Comparison of ENCODE assay signal across 8 cellular contexts in the genomic region with DNA sequence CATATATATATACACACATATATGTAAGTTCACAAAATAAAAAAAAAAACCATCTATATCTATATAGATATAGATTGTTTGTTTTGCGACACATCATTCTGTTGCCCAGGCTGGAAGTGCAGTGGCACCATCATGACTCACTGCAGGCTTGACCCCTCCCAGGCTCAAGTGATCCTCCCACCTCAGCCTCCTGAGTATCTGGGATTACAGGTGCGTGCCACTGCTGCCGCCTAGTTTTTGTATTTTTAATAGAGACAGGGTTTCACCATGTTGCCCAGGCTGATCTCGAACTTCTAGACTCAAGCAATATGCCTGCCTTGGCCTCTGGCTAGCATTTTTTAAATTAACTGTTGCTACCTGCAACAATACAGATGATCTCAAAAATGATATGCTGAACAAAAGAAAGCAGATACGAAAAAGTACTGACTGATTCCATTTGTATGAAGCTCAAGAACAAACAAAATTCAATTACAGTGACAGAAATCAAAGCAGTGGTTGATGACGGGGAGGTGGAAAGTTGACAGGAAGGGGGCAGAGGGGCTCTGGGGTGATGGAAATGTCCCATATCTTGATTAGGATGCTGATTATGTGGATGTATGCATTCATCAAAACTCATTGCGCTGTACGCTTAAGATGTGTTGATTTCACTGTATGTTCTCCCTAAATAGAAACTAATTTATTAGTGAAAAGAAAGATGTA. TPM values are rescaled to one million over a fixed set of nuclear protein-coding genes. Genes with fewer than 3 reads are reported as not detected.
DNase-seq lines count a peak whose midpoint lies in the region; ATAC-seq and TF ChIP-seq lines count a peak whose summit lies in the region.

No MANE protein-coding gene starts in this region.

- peaks cover 0 to 12% (median 0%) of the 10 kb centered on the region in 11 experiments; a peak in 2 of 22 replicates for H4K20me1 ChIP-seq in BLaER1 treated with 17β-estradiol and CSF1 and Interleukin-3, amounts not matched to agents 10 nM and 100 nM
- H4K20me1 ChIP-seq in GM23248 (ENCODE audit: insufficient read depth), result no peaks in the 10 kb centered on the region

- intact Hi-C loops in thyroid gland (cut with DNase I), result no loop called here

- peaks cover 89% of the 10 kb centered on the region for H3K79me2 ChIP-seq in GM23248 (ENCODE audit: insufficient read depth)

- no peaks in the 10 kb centered on the region for H3K9me3 ChIP-seq in BLaER1 treated with 17β-estradiol and CSF1 and Interleukin-3, amounts not matched to agents 10 nM and 100 nM (replicated peaks in 1 of 11)
- no peaks in the 10 kb centered on the region for H3K9me3 ChIP-seq in GM23248 (ENCODE audit: low read depth)
- H3K9me3 ChIP-seq in thyroid gland, result no peaks in the 10 kb centered on the region
- H3K9me3 ChIP-seq in SJCRH30 (replicated peaks), result no peaks in the 10 kb centered on the region

- peaks cover 40% of the 10 kb centered on the region for H3F3A ChIP-seq in GM23248 (ENCODE audit: insufficient read depth)

- H2AFZ ChIP-seq in GM23248, result no peak overlapping the region

- TF ChIP-seq POLR2A in thyroid gland (IDR thresholded peaks at IDR 0.05), result no peak

- H3K27ac ChIP-seq in BLaER1 treated with 17β-estradiol and CSF1 and Interleukin-3, amounts not matched to agents 10 nM and 100 nM, result peak overlapping the region; percentile 50 to 96 (median 86)
- H3K27ac ChIP-seq in GM23248 (peak overlapping the region; percentile 92), thyroid gland (no peak overlapping the region), SJCRH30 (no peak overlapping the region)

- H3K9me2 ChIP-seq in GM23248 (ENCODE audit: insufficient read depth), result no peaks in the 10 kb centered on the region; the same call in 1 of the 2 replicates

- ATAC-seq in GM21447 (IDR thresholded peaks at IDR 0.05; ENCODE audit: unreplicated experiment), result no peak

- H3K9ac ChIP-seq in BLaER1 treated with 17β-estradiol and CSF1 and Interleukin-3, amounts not matched to agents 10 nM and 100 nM, result peak overlapping the region in 9 of 11 experiments; percentile 59 to 89 (median 81); a peak in 13 of 22 replicates
- peak overlapping the region; percentile 76; the same call in 1 of the 2 replicates for H3K9ac ChIP-seq in GM23248

- in situ Hi-C loops in GM23248 (cut with MboI), result no loop called here

- peak overlapping the region; percentile 32 to 94 (median 74); a peak in 20 of 22 replicates for H3K4me2 ChIP-seq in BLaER1 treated with 17β-estradiol and CSF1 and Interleukin-3, amounts not matched to agents 10 nM and 100 nM
- peak overlapping the region; percentile 85 for H3K4me2 ChIP-seq in GM23248 (ENCODE audit: unreplicated experiment)

- H3K27me3 ChIP-seq in BLaER1 treated with 17β-estradiol and CSF1 and Interleukin-3, amounts not matched to agents 10 nM and 100 nM, result no peaks in the 10 kb centered on the region
- H3K27me3 ChIP-seq in GM23248 (replicated peaks; ENCODE audit: insufficient read depth), result no peaks in the 10 kb centered on the region
- no peaks in the 10 kb centered on the region for H3K27me3 ChIP-seq in thyroid gland
- no peaks in the 10 kb centered on the region for H3K27me3 ChIP-seq in SJCRH30

- H3K4me1 ChIP-seq in BLaER1 treated with 17β-estradiol and CSF1 and Interleukin-3, amounts not matched to agents 10 nM and 100 nM, result peaks cover 23 to 93% (median 47%) of the 10 kb centered on the region in 10 experiments
- H3K4me1 ChIP-seq in GM23248 (ENCODE audit: insufficient read depth) (peaks cover 20% of the 10 kb centered on the region), thyroid gland (peaks cover 0 to 22% of the 10 kb centered on the region in 2 donors), SJCRH30 (peaks cover 3% of the 10 kb centered on the region; the same call in 1 of the 2 replicates)

- 0 out of 22 replicates have a peak, but pooled peaks cover 0 to 4% (median 0%) of the 10 kb centered on the region in 11 experiments for H3K36me3 ChIP-seq in BLaER1 treated with 17β-estradiol and CSF1 and Interleukin-3, amounts not matched to agents 10 nM and 100 nM
- H3K36me3 ChIP-seq in GM23248 (ENCODE audit: low read depth) (no peaks in the 10 kb centered on the region), thyroid gland (no peaks in the 10 kb centered on the region), SJCRH30 (no peaks in the 10 kb centered on the region)

- H3K4me3 ChIP-seq in BLaER1 treated with 17β-estradiol and CSF1 and Interleukin-3, amounts not matched to agents 10 nM and 100 nM, result peak overlapping the region in 5 of 10 experiments; percentile 38 to 53 (median 42); a peak in 7 of 20 replicates
- H3K4me3 ChIP-seq in GM23248 (peak overlapping the region; percentile 62; the same call in 1 of the 2 replicates), fibroblast of mammary gland (ENCODE audit: control insufficient read depth, low read depth, low read length) (no peak overlapping the region), thyroid gland (replicated peaks in 1 of 3) (no peak overlapping the region), SJCRH30 (no peak overlapping the region)

- DNase-seq in GM23248 (peak; percentile 27), T-helper 9 cell (peak; percentile 38), fibroblast of mammary gland (ENCODE audit: low read depth) (peak; percentile 38), thyroid gland (no peak), SJCRH30 (no peak), NCI-H2227 treated with DMSO at 0.1 percent for 48 hours (lab: John Stamatoyannopoulos, UW) (no peak)

- no peak for TF ChIP-seq CTCF in fibroblast of mammary gland (conservative IDR thresholded peaks at IDR 0.05; ENCODE audit: control insufficient read depth, insufficient read depth, low read depth, low read length)
- no peak for TF ChIP-seq CTCF in thyroid gland (IDR thresholded peaks at IDR 0.05)

- WGBS in GM23248 (ENCODE audit: low coverage in 1 of 2, low lambda C conversion rate in 2 of 2, missing lambda C conversion rate in 2 of 2), 2 experiments, result 82 to 85% methylated on average over 8 of the region's 8 CpGs
- 91 to 97% methylated on average over 8 of the region's 8 CpGs for WGBS in thyroid gland, 2 donors

RNA-seq across cellular contexts. Expression of gene ATXN1, which starts 49.6 kb away (rescaled TPM):
- total RNA-seq in GM23248 (2014; rRNA removed; shearing (Covaris generic)), result 20.1 and 42.2 TPM in 2 replicates
- 14.2 and 15.7 TPM in 2 replicates for polyA plus RNA-seq in GM23248 (2016; fragmentation: Nextera tagmentation; extraction: Ambion mirVana)
- 10 to 100 TPM; 62.1 to 88.1 (median 83.0) TPM for total RNA-seq in thyroid gland
- 6.0 and 6.3 TPM in 2 replicates for total RNA-seq in SJCRH30 (2014; rRNA removed; shearing (Covaris generic))

Comparison
In these comparisons a context has a peak if more than half of its experiments do, and no peak if none do; other contexts are left out.
1. H3K27ac ChIP-seq: peak in BLaER1 treated with 17β-estradiol and CSF1 and Interleukin-3, amounts not matched to agents 10 nM and 100 nM (11 of 11) and GM23248 (single experiment); none in thyroid gland (0 of 3) and SJCRH30 (single experiment).
2. DNase-seq: peak in GM23248 (single experiment), T-helper 9 cell (single experiment) and fibroblast of mammary gland (single experiment); none in thyroid gland (0 of 2), SJCRH30 (0 of 2) and NCI-H2227 treated with DMSO at 0.1 percent for 48 hours (single experiment).